8 cellular contexts compared by ENCODE assay signal in genomic region chr5:141960018-141960417, GRCh38. TPM values are rescaled to one million over a fixed set of nuclear protein-coding genes. Genes with fewer than 3 reads are reported as not detected.
DNase-seq lines count a peak whose midpoint lies in the region; ATAC-seq and TF ChIP-seq lines count a peak whose summit lies in the region.

No MANE protein-coding gene starts in this region.

- H3K9me3 ChIP-seq in BLaER1: no peaks in the 10 kb centered on the region

- H3K4me3 ChIP-seq in BLaER1 (no peak overlapping the region), HFF-Myc (replicated peaks; ENCODE audit: low read depth, low read length) (no peak overlapping the region)

- no peaks in the 10 kb centered on the region for H4K20me1 ChIP-seq in BLaER1

- no peaks in the 10 kb centered on the region for H3K36me3 ChIP-seq in BLaER1

- no peaks in the 10 kb centered on the region for H3K36me3 Mint-ChIP-seq in activated T-helper 2 cell treated with anti-CD3 and anti-CD28 coated beads, Interferon-gamma antibody, Interleukin-2, Interleukin-4, amounts not matched to agents 10 μg/mL and 5 μg/mL and 100 μg/mL, durations not matched to agents 14 hours and 24 hours and 36 hours (ENCODE audit: low read depth)

- intact Hi-C loops in activated T-helper 2 cell treated with anti-CD3 and anti-CD28 coated beads, Interferon-gamma antibody, Interleukin-2, Interleukin-4, amounts not matched to agents 10 μg/mL and 5 μg/mL and 100 μg/mL, durations not matched to agents 14 hours and 24 hours and 36 hours (cut with micrococcal nuclease): loop anchor here (1.0 to 10.0 kb wide), 6 partner anchors 35 to 268 kb away; no protein-coding TSS in a partner anchor

- H3K4me3 Mint-ChIP-seq in activated T-helper 2 cell treated with anti-CD3 and anti-CD28 coated beads, Interferon-gamma antibody, Interleukin-2, Interleukin-4, amounts not matched to agents 10 μg/mL and 5 μg/mL and 100 μg/mL, durations not matched to agents 14 hours and 24 hours and 36 hours (ENCODE audit: low read depth): no peak overlapping the region

- no peaks in the 10 kb centered on the region for H3K9me3 Mint-ChIP-seq in activated T-helper 2 cell treated with anti-CD3 and anti-CD28 coated beads, Interferon-gamma antibody, Interleukin-2, Interleukin-4, amounts not matched to agents 10 μg/mL and 5 μg/mL and 100 μg/mL, durations not matched to agents 14 hours and 24 hours and 36 hours

- peaks cover 35% of the 10 kb centered on the region for H3K4me1 Mint-ChIP-seq in activated T-helper 2 cell treated with anti-CD3 and anti-CD28 coated beads, Interferon-gamma antibody, Interleukin-2, Interleukin-4, amounts not matched to agents 10 μg/mL and 5 μg/mL and 100 μg/mL, durations not matched to agents 14 hours and 24 hours and 36 hours (ENCODE audit: low read depth)

- ATAC-seq in left lobe of liver (peak; percentile 20), GM21717 (IDR thresholded peaks at IDR 0.05; ENCODE audit: unreplicated experiment) (no peak), GM19463 (IDR thresholded peaks at IDR 0.05; ENCODE audit: unreplicated experiment) (no peak), GM19328 (IDR thresholded peaks at IDR 0.05; ENCODE audit: unreplicated experiment) (no peak)

- DNase-seq in HFF-Myc (ENCODE audit: extremely low read depth, low read depth) (no peak), left lobe of liver (ENCODE audit: low spot score) (no peak), SKM-1 (lab: John Stamatoyannopoulos, UW; ENCODE audit: unreplicated experiment) (no peak)
- DNase-seq in activated T-helper 2 cell treated with anti-CD3 and anti-CD28 coated beads, Interferon-gamma antibody, Interleukin-2, Interleukin-4, amounts not matched to agents 10 μg/mL and 5 μg/mL and 100 μg/mL, durations not matched to agents 14 hours and 24 hours and 36 hours (ENCODE audit: low spot score): no peak

- H3K4me2 ChIP-seq in BLaER1: peak overlapping the region; percentile 86

- no peak overlapping the region for H3K9ac ChIP-seq in BLaER1

- peaks cover 58% of the 10 kb centered on the region for H3K4me1 ChIP-seq in BLaER1

- peak overlapping the region; percentile 75; the same call in 1 of the 2 replicates for H3K27ac ChIP-seq in BLaER1

- no peaks in the 10 kb centered on the region for H3K27me3 Mint-ChIP-seq in activated T-helper 2 cell treated with anti-CD3 and anti-CD28 coated beads, Interferon-gamma antibody, Interleukin-2, Interleukin-4, amounts not matched to agents 10 μg/mL and 5 μg/mL and 100 μg/mL, durations not matched to agents 14 hours and 24 hours and 36 hours (ENCODE audit: low read depth)

- no peaks in the 10 kb centered on the region for H3K27me3 ChIP-seq in BLaER1

- peak overlapping the region; percentile 81 for H3K27ac Mint-ChIP-seq in activated T-helper 2 cell treated with anti-CD3 and anti-CD28 coated beads, Interferon-gamma antibody, Interleukin-2, Interleukin-4, amounts not matched to agents 10 μg/mL and 5 μg/mL and 100 μg/mL, durations not matched to agents 14 hours and 24 hours and 36 hours

- peak; percentile 57 for TF ChIP-seq CTCF in HFF-Myc (IDR thresholded peaks at IDR 0.05; ENCODE audit: low read depth, low read length, missing control alignments)

RNA-seq across cellular contexts. Expression of gene PCDH12, which starts 2.0 kb away (rescaled TPM):
- 1.1 and 1.3 TPM in 2 replicates for total RNA-seq in activated T-helper 2 cell treated with anti-CD3 and anti-CD28 coated beads, Interferon-gamma antibody, Interleukin-2, Interleukin-4, amounts not matched to agents 10 μg/mL and 5 μg/mL and 100 μg/mL, durations not matched to agents 14 hours and 24 hours and 36 hours
- 3.0 TPM for total RNA-seq in left lobe of liver

RNA-seq across cellular contexts. Expression of gene RNF14, which starts 8.9 kb away (rescaled TPM):
- total RNA-seq in activated T-helper 2 cell treated with anti-CD3 and anti-CD28 coated beads, Interferon-gamma antibody, Interleukin-2, Interleukin-4, amounts not matched to agents 10 μg/mL and 5 μg/mL and 100 μg/mL, durations not matched to agents 14 hours and 24 hours and 36 hours: 22.0 and 24.1 TPM in 2 replicates
- total RNA-seq in left lobe of liver: 38.9 TPM

RNA-seq across cellular contexts. Expression of gene DELE1, which starts 36.3 kb away (rescaled TPM):
- 74.1 and 76.8 TPM in 2 replicates for total RNA-seq in activated T-helper 2 cell treated with anti-CD3 and anti-CD28 coated beads, Interferon-gamma antibody, Interleukin-2, Interleukin-4, amounts not matched to agents 10 μg/mL and 5 μg/mL and 100 μg/mL, durations not matched to agents 14 hours and 24 hours and 36 hours
- total RNA-seq in left lobe of liver: 37.8 TPM

RNA-seq across cellular contexts. Expression of gene GNPDA1, which starts 52.8 kb away (rescaled TPM):
- total RNA-seq in activated T-helper 2 cell treated with anti-CD3 and anti-CD28 coated beads, Interferon-gamma antibody, Interleukin-2, Interleukin-4, amounts not matched to agents 10 μg/mL and 5 μg/mL and 100 μg/mL, durations not matched to agents 14 hours and 24 hours and 36 hours: 35.8 and 43.7 TPM in 2 replicates
- total RNA-seq in left lobe of liver: 8.8 TPM
